In genomic region chr14:93994919-93995682, GRCh38 we compare ENCODE assay signal across 8 cellular contexts. TPM values are rescaled to one million over a fixed set of nuclear protein-coding genes. Genes with fewer than 3 reads are reported as not detected.
A peak's percentile ranks its signal among the peaks of the same experiment; 100 is the strongest.
DNase-seq lines count a peak whose midpoint lies in the region; ATAC-seq, FAIRE-seq and TF ChIP-seq lines count a peak whose summit lies in the region.

No MANE protein-coding gene starts in this region.

- no peak overlapping the region for H2BK12ac ChIP-seq in H1 (ENCODE audit: low read depth, low read length)

- no peaks in the 10 kb centered on the region; the same call in 1 of the 2 replicates for H3K79me1 ChIP-seq in H1 (ENCODE audit: low read depth, low read length)

- H3K27ac ChIP-seq in H1 (ENCODE audit: low read depth, low read length), result no peak overlapping the region
- H3K27ac ChIP-seq in skeletal muscle tissue (ENCODE audit: low read depth, low read length), result peak overlapping the region; percentile 84

- DNase-seq in ELR (ENCODE audit: low read depth) (peak; percentile 87), T1000 (lab: John Stamatoyannopoulos, UW) (peak; percentile 58), H1 (ENCODE audit: low read depth in 1 of 2, low spot score in 2 of 2) (no peak)

- H3K9ac ChIP-seq in H1 (replicated peaks in 1 of 4; ENCODE audit: extremely low read depth in 1 of 4, low read depth in 3 of 4, low read length in 3 of 4) (no peak overlapping the region), skeletal muscle tissue (ENCODE audit: low read depth in 1 of 3, low read length in 3 of 3) (peak overlapping the region; percentile 47 to 82 (median 52))

- H4K8ac ChIP-seq in H1 (ENCODE audit: extremely low read depth, insufficient read depth, low read length), result no peak overlapping the region

- no peak overlapping the region for H3K56ac ChIP-seq in H1 (replicated peaks; ENCODE audit: insufficient read length, low read depth, low read length)

- no peak overlapping the region for H3K14ac ChIP-seq in H1 (ENCODE audit: insufficient read length)

- H3K23me2 ChIP-seq in H1 (ENCODE audit: low read depth, low read length), result no peaks in the 10 kb centered on the region

- H3K9me3 ChIP-seq in H1 (ENCODE audit: insufficient read depth in 2 of 2, low read depth in 1 of 2, low read length in 1 of 2) (no peaks in the 10 kb centered on the region), skeletal muscle tissue (ENCODE audit: control insufficient read depth in 3 of 3, low read length in 3 of 3) (no peaks in the 10 kb centered on the region)

- no peak for TF ChIP-seq EP300 in H1 (IDR thresholded peaks at IDR 0.05; ENCODE audit: borderline replicate concordance in 1 of 2, low read depth in 2 of 2, low read length in 2 of 2)

- FAIRE-seq in H1 (lab: Jason Lieb, UNC), result no peak

- no peak overlapping the region for H3K4ac ChIP-seq in H1 (replicated peaks; ENCODE audit: insufficient read length, low read depth, low read length)

- H2BK120ac ChIP-seq in H1 (replicated peaks; ENCODE audit: low read depth, low read length), result no peak overlapping the region

- POLR2A ChIA-PET in H1 (lab: Charles Lee; ENCODE audit: partially characterized antibody), result no interaction called here

- ATAC-seq in GM18870 (IDR thresholded peaks at IDR 0.05; ENCODE audit: unreplicated experiment) (no peak), GM19455 (IDR thresholded peaks at IDR 0.05; ENCODE audit: unreplicated experiment) (no peak), GM18868 (IDR thresholded peaks at IDR 0.05; ENCODE audit: unreplicated experiment) (no peak), GM21381 (IDR thresholded peaks at IDR 0.05; ENCODE audit: unreplicated experiment) (no peak)

- no peak overlapping the region for H2BK5ac ChIP-seq in H1 (ENCODE audit: low read depth, low read length)

- 88% methylated on average over 12 of the region's 13 CpGs; no CpG with 5 or more reads in 1 of the 2 experiments for WGBS in H1 (ENCODE audit: extremely low coverage in 1 of 2, insufficient coverage in 1 of 2, insufficient read length in 1 of 2, insufficient replicate concordance in 2 of 2, low coverage in 1 of 2, low lambda C conversion rate in 2 of 2, missing lambda C conversion rate in 1 of 2), 2 experiments

- no peak for TF ChIP-seq POLR2A in H1 (IDR thresholded peaks at IDR 0.05; ENCODE audit: control extremely low read depth in 1 of 2, low read depth in 2 of 2, low read length in 2 of 2)

- no peak overlapping the region for H2BK20ac ChIP-seq in H1 (ENCODE audit: low read length)

- H4K91ac ChIP-seq in H1 (replicated peaks; ENCODE audit: insufficient read length, low read length), result no peak overlapping the region

- no peaks in the 10 kb centered on the region for H4K20me1 ChIP-seq in H1 (replicated peaks in 1 of 2; ENCODE audit: control insufficient read depth in 1 of 2, insufficient read depth in 2 of 2, low read length in 2 of 2)

- H3K4me3 ChIP-seq in H1 (ENCODE audit: extremely low read depth in 1 of 4, insufficient read depth in 2 of 4, low read depth in 3 of 4, low read length in 4 of 4) (no peak overlapping the region), skeletal muscle tissue (ENCODE audit: low read length in 3 of 3) (peak overlapping the region in 1 of 3 donors; percentile 64)

- H3K79me2 ChIP-seq in H1 (ENCODE audit: control insufficient read depth in 1 of 2, insufficient read depth in 2 of 2, low read length in 2 of 2), result no peaks in the 10 kb centered on the region

- no peak for TF ChIP-seq CTCF in H1 (IDR thresholded peaks at IDR 0.05; ENCODE audit: control extremely low read depth in 1 of 3, insufficient read depth in 1 of 3, low read depth in 1 of 3, low read length in 3 of 3)

- H2AFZ ChIP-seq in H1 (ENCODE audit: low read length), result no peak overlapping the region

- H2BK15ac ChIP-seq in H1 (ENCODE audit: low read length), result no peak overlapping the region

- H3K27me3 ChIP-seq in H1 (replicated peaks in 1 of 4; ENCODE audit: control insufficient read depth in 3 of 4, extremely low read depth in 1 of 4, insufficient read depth in 3 of 4, low read length in 3 of 4) (no peaks in the 10 kb centered on the region), skeletal muscle tissue (ENCODE audit: control insufficient read depth in 3 of 3, insufficient read depth in 3 of 3, low read length in 3 of 3) (peaks cover 0 to under 1% (median 0%) of the 10 kb centered on the region in 3 donors)

- CTCF ChIA-PET in H1 (lab: Charles Lee; ENCODE audit: partially characterized antibody), result interaction anchor here (0.5 to 20.5 kb wide), 11 partner anchors 9 to 1423 kb away, joined by 3 to 484 read pairs (median 3); no protein-coding TSS in a partner anchor

- H2AK5ac ChIP-seq in H1 (ENCODE audit: low read depth, low read length), result no peak overlapping the region

- H4K5ac ChIP-seq in H1 (ENCODE audit: insufficient read length, low read depth, low read length), result no peak overlapping the region

- no peak overlapping the region for H3K23ac ChIP-seq in H1 (ENCODE audit: insufficient read length)

- no peak overlapping the region for H3K4me2 ChIP-seq in H1 (ENCODE audit: insufficient read depth in 1 of 2, low read depth in 2 of 2, low read length in 2 of 2)

- no peaks in the 10 kb centered on the region for H3K36me3 ChIP-seq in H1 (ENCODE audit: control insufficient read depth in 2 of 4, insufficient read depth in 4 of 4, low read length in 3 of 4)
- no peaks in the 10 kb centered on the region for H3K36me3 ChIP-seq in skeletal muscle tissue (ENCODE audit: control insufficient read depth in 3 of 3, insufficient read depth in 3 of 3, low read length in 3 of 3)

- TF ChIP-seq RAD21 in H1 (IDR thresholded peaks at IDR 0.05 in 1 of 2, conservative IDR thresholded peaks at IDR 0.05 in 1 of 2; ENCODE audit: low read depth in 2 of 2, low read length in 2 of 2), result no peak

- no peak overlapping the region for H3K18ac ChIP-seq in H1 (ENCODE audit: extremely low read depth, low read length)

- H3K4me1 ChIP-seq in H1 (replicated peaks in 1 of 4; ENCODE audit: control insufficient read depth in 3 of 4, insufficient read depth in 4 of 4, low read length in 3 of 4) (peaks cover 0 to 6% (median 0%) of the 10 kb centered on the region in 4 experiments; a peak in 2 of 7 replicates), skeletal muscle tissue (ENCODE audit: control insufficient read depth in 3 of 3, insufficient read depth in 3 of 3, low read length in 3 of 3) (peaks cover 34 to 62% (median 48%) of the 10 kb centered on the region in 3 donors)

TF ChIP-seq in H1, 55 proteins besides CTCF, POLR2A, EP300 and RAD21:
- TF ChIP-seq EZH2 (IDR thresholded peaks at IDR 0.05; ENCODE audit: low read depth, low read length, severe bottlenecking), result no peak
- no peak for TF ChIP-seq POU5F1 (IDR thresholded peaks at IDR 0.05; ENCODE audit: low read depth, low read length)
- TF ChIP-seq USF2 (IDR thresholded peaks at IDR 0.05; ENCODE audit: low read length), result peak; percentile 38; the same call in 1 of the 2 replicates

RNA-seq across cellular contexts. Expression of gene CCDC197, which starts 2.0 kb away (rescaled TPM):
- not detected in 2 replicates for total RNA-seq in H1 (2021; fragmentation: NEBNext Ultra II Directional; extraction: Animal tissue kit (Norgen Biotek cat#: 25700))
- polyA plus RNA-seq in H1 (2011; rRNA removed), result not detected in 2 replicates
- not detected for polyA plus RNA-seq in H1 (2011; cell fraction: cytosol; rRNA removed)
- not detected for polyA plus RNA-seq in H1 (2011; cell fraction: nucleus; rRNA removed)
- not detected in 4 replicates for polyA plus RNA-seq in H1 (2012, experiment 1 of 2)
- not detected for polyA plus RNA-seq in H1 (2012, experiment 2 of 2)
- not detected for polyA plus RNA-seq in H1 (2013, experiment 1 of 2)
- not detected for polyA plus RNA-seq in H1 (2013, experiment 2 of 2)
- not detected in 2 replicates for polyA minus RNA-seq in H1 (2011; rRNA and poly(A)+ RNA removed)
- not detected for polyA minus RNA-seq in H1 (2011; cell fraction: cytosol; rRNA and poly(A)+ RNA removed)
- polyA minus RNA-seq in H1 (2011; cell fraction: nucleus; rRNA and poly(A)+ RNA removed), result not detected
- not detected for total RNA-seq in skeletal muscle tissue

RNA-seq across cellular contexts. Expression of gene ASB2, which starts 18.7 kb away (rescaled TPM):
- 0.77 and 1.0 TPM in 2 replicates for total RNA-seq in H1 (2021; fragmentation: NEBNext Ultra II Directional; extraction: Animal tissue kit (Norgen Biotek cat#: 25700))
- 2.1 and 3.2 TPM in 2 replicates for polyA plus RNA-seq in H1 (2011; rRNA removed)
- 1.3 TPM for polyA plus RNA-seq in H1 (2011; cell fraction: cytosol; rRNA removed)
- 0.91 TPM for polyA plus RNA-seq in H1 (2011; cell fraction: nucleus; rRNA removed)
- polyA plus RNA-seq in H1 (2012, experiment 1 of 2), result 0.37 to 0.97 TPM (median 0.77 TPM) in 4 replicates
- 0.47 TPM for polyA plus RNA-seq in H1 (2012, experiment 2 of 2)
- polyA plus RNA-seq in H1 (2013, experiment 1 of 2), result 0.83 TPM
- 1.2 TPM for polyA plus RNA-seq in H1 (2013, experiment 2 of 2)
- polyA minus RNA-seq in H1 (2011; rRNA and poly(A)+ RNA removed), result 1.2 and 2.1 TPM in 2 replicates
- polyA minus RNA-seq in H1 (2011; cell fraction: cytosol; rRNA and poly(A)+ RNA removed), result 3.7 TPM
- 1.9 TPM for polyA minus RNA-seq in H1 (2011; cell fraction: nucleus; rRNA and poly(A)+ RNA removed)
- 16.2 TPM for total RNA-seq in skeletal muscle tissue

RNA-seq across cellular contexts. Expression of gene OTUB2, which starts 31.0 kb away (rescaled TPM):
- 4.1 and 4.2 TPM in 2 replicates for total RNA-seq in H1 (2021; fragmentation: NEBNext Ultra II Directional; extraction: Animal tissue kit (Norgen Biotek cat#: 25700))
- 2.2 and 2.6 TPM in 2 replicates for polyA plus RNA-seq in H1 (2011; rRNA removed)
- polyA plus RNA-seq in H1 (2011; cell fraction: cytosol; rRNA removed), result 2.1 TPM
- 3.1 TPM for polyA plus RNA-seq in H1 (2011; cell fraction: nucleus; rRNA removed)
- 2.8 to 4.1 TPM (median 3.5 TPM) in 4 replicates for polyA plus RNA-seq in H1 (2012, experiment 1 of 2)
- polyA plus RNA-seq in H1 (2012, experiment 2 of 2), result 5.0 TPM
- polyA plus RNA-seq in H1 (2013, experiment 1 of 2), result 2.3 TPM
- polyA plus RNA-seq in H1 (2013, experiment 2 of 2), result 2.1 TPM
- polyA minus RNA-seq in H1 (2011; rRNA and poly(A)+ RNA removed), result 7.9 and 8.0 TPM in 2 replicates
- 4.5 TPM for polyA minus RNA-seq in H1 (2011; cell fraction: cytosol; rRNA and poly(A)+ RNA removed)
- 5.9 TPM for polyA minus RNA-seq in H1 (2011; cell fraction: nucleus; rRNA and poly(A)+ RNA removed)
- total RNA-seq in skeletal muscle tissue, result 1.0 TPM

Comparison
In these comparisons a context has a peak if more than half of its experiments do, and no peak if none do; other contexts are left out.
1. DNase-seq: peak in ELR (single experiment) and T1000 (single experiment); none in H1 (0 of 2).
2. H3K9ac ChIP-seq: peak in skeletal muscle tissue (3 of 3); none in H1 (0 of 4).